ENCODE assay signal across 1 cellular context in genomic region chr7:151836191-151836926, GRCh38.
TF ChIP-seq lines count a peak whose summit lies in the region.

No MANE protein-coding gene starts in this region.

TF ChIP-seq in H1, 55 proteins besides CTCF, POLR2A, EP300 and RAD21:
- TF ChIP-seq CHD2 (IDR thresholded peaks at IDR 0.05; ENCODE audit: low read length) (no peak), KDM1A (IDR thresholded peaks at IDR 0.05; ENCODE audit: borderline replicate concordance, low read length) (no peak), E2F6 (IDR thresholded peaks at IDR 0.05) (no peak), SUZ12 (IDR thresholded peaks at IDR 0.05; ENCODE audit: low read length) (no peak), EGR1 (IDR thresholded peaks at IDR 0.05; ENCODE audit: borderline replicate concordance, low read depth, low read length) (no peak), SIN3A (conservative IDR thresholded peaks at IDR 0.05 in 1 of 2, IDR thresholded peaks at IDR 0.05 in 1 of 2; ENCODE audit: low read depth in 1 of 2, low read length in 2 of 2) (no peak), TCF12 (IDR thresholded peaks at IDR 0.05; ENCODE audit: low read depth, low read length) (no peak), RNF2 (IDR thresholded peaks at IDR 0.05; ENCODE audit: borderline replicate concordance, low read depth, low read length, missing control alignments, poor library complexity, severe bottlenecking) (no peak), SIX5 (IDR thresholded peaks at IDR 0.05; ENCODE audit: low read depth, low read length) (no peak), TAF1 (IDR thresholded peaks at IDR 0.05; ENCODE audit: low read depth, low read length) (no peak)
TF ChIP-seq in H1: peak in this region for 0.
